ENCODE assay signal across 23 cellular contexts in genomic region chr17:8841844-8842243, GRCh38. TPM values are rescaled to one million over a fixed set of nuclear protein-coding genes. Genes with fewer than 3 reads are reported as not detected.
DNase-seq lines count a peak whose midpoint lies in the region; ATAC-seq and TF ChIP-seq lines count a peak whose summit lies in the region.
"Had no signal": no experiment of that assay in that cellular context is flagged by ENCODE, and none has a peak within 500 bp of the region (broad histone marks: within the 10 kb centered on the region; RNA-seq: fewer than 3 reads in every experiment).

No MANE protein-coding gene starts in this region.

- no peaks in the 10 kb centered on the region for H3K9me3 ChIP-seq in sigmoid colon
- H3K9me3 ChIP-seq: MG63 had no signal

- no peaks in the 10 kb centered on the region for H3K27me3 Mint-ChIP-seq in central memory CD8-positive, alpha-beta T cell
- H3K27me3 Mint-ChIP-seq: B cell had no signal

- H3K27me3 ChIP-seq in sigmoid colon: peaks cover 0 to 9% (median 0%) of the 10 kb centered on the region in 3 donors
- H3K27me3 ChIP-seq: MG63 had no signal

- TF ChIP-seq EP300 in sigmoid colon (IDR thresholded peaks at IDR 0.05): no peak

- H3K4me3 ChIP-seq in sigmoid colon: no peak overlapping the region
- H3K4me3 ChIP-seq: GM23248, MG63, SK-N-MC had no signal

- peaks cover 2% of the 10 kb centered on the region for H3K36me3 Mint-ChIP-seq in central memory CD8-positive, alpha-beta T cell (ENCODE audit: insufficient read depth)

- DNase-seq in NCI-H345 treated with DMSO at 0.1 percent for 48 hours (lab: John Stamatoyannopoulos, UW; ENCODE audit: unreplicated experiment) (peak; percentile 3), NCI-H345 (lab: John Stamatoyannopoulos, UW) (no peak), NCI-H146 (lab: John Stamatoyannopoulos, UW) (peak; percentile 52), sigmoid colon (peak; percentile 4), mesenteric fat pad (ENCODE audit: low spot score) (no peak), NCI-H446 treated with DMSO at 0.1 percent for 48 hours (lab: John Stamatoyannopoulos, UW) (no peak), RPMI8226 (no peak)
- no peak for DNase-seq in central memory CD8-positive, alpha-beta T cell (ENCODE audit: low spot score in 2 of 2)
- DNase-seq: Calu3, DMS79 treated with DMSO at 0.1 percent for 48 hours, GM23248, H7, MG63, NCI-H1694 treated with DMSO at 0.1 percent for 48 hours, NCI-H2227 treated with DMSO at 0.1 percent for 48 hours, NCI-H524, SIG-M5, SW 1271 had no signal

- no peak for TF ChIP-seq POLR2A in sigmoid colon (IDR thresholded peaks at IDR 0.05)

- intact Hi-C loops in sigmoid colon (cut with DNase I): no loop called here

- H3K36me3 ChIP-seq in sigmoid colon: no peaks in the 10 kb centered on the region
- H3K36me3 ChIP-seq: MG63 had no signal

- no peak for TF ChIP-seq CTCF in sigmoid colon (IDR thresholded peaks at IDR 0.05)

- H3K4me1 Mint-ChIP-seq in central memory CD8-positive, alpha-beta T cell: no peaks in the 10 kb centered on the region

- H3K9me3 Mint-ChIP-seq in central memory CD8-positive, alpha-beta T cell: no peaks in the 10 kb centered on the region

- H3K4me1 ChIP-seq in sigmoid colon: no peaks in the 10 kb centered on the region

- H3K27ac ChIP-seq in sigmoid colon: no peak overlapping the region
- H3K27ac ChIP-seq: 22Rv1, GM23248, SK-N-MC had no signal

- ATAC-seq in central memory CD8-positive, alpha-beta T cell (replicated peaks; ENCODE audit: extremely low read depth, poor library complexity, severe bottlenecking): no peak
- ATAC-seq: Panc1 had no signal

- 71 to 80% methylated on average over 4 of the region's 4 CpGs for WGBS in sigmoid colon, 2 donors

- no peak overlapping the region for H3K4me3 Mint-ChIP-seq in central memory CD8-positive, alpha-beta T cell
- H3K4me3 Mint-ChIP-seq: B cell had no signal

- H3K27ac Mint-ChIP-seq in central memory CD8-positive, alpha-beta T cell (ENCODE audit: low read depth): peak overlapping the region; percentile 26
- H3K27ac Mint-ChIP-seq: B cell had no signal

RNA-seq across cellular contexts. Expression of gene PIK3R6, which starts 25.6 kb away (rescaled TPM):
- total RNA-seq in sigmoid colon: 1 to 10 TPM in 1 of 4 donors, under 1 TPM in 1, not detected in 2; 0.54 to 1.1 TPM
- 1 to 10 TPM in 1 of 3 donors, under 1 TPM in 2; 0.69 to 1.2 (median 0.77) TPM for polyA plus RNA-seq in sigmoid colon
- 1.6 TPM for total RNA-seq in mesenteric fat pad
- total RNA-seq: Calu3, OCI-LY7 had no signal

RNA-seq across cellular contexts. Expression of gene MFSD6L, which starts 42.7 kb away (rescaled TPM):
- total RNA-seq in sigmoid colon (not detected), mesenteric fat pad (not detected)
- polyA plus RNA-seq in sigmoid colon: 1 to 10 TPM in 2 of 3 donors, under 1 TPM in 1; 0.69 to 4.9 (median 1.2) TPM
- total RNA-seq: GM23248, H7, OCI-LY7 had no signal
- polyA plus RNA-seq: GM23248 had no signal

Comparison
In these comparisons a context has a peak if more than half of its experiments do, and no peak if none do; other contexts are left out.
1. DNase-seq: peak in NCI-H345 treated with DMSO at 0.1 percent for 48 hours (single experiment), NCI-H146 (single experiment) and sigmoid colon (single experiment); none in NCI-H345 (single experiment), central memory CD8-positive, alpha-beta T cell (0 of 2), mesenteric fat pad (single experiment), NCI-H446 treated with DMSO at 0.1 percent for 48 hours (single experiment) and RPMI8226 (single experiment).